Comparison of ENCODE assay signal across 14 cellular contexts in the genomic region with DNA sequence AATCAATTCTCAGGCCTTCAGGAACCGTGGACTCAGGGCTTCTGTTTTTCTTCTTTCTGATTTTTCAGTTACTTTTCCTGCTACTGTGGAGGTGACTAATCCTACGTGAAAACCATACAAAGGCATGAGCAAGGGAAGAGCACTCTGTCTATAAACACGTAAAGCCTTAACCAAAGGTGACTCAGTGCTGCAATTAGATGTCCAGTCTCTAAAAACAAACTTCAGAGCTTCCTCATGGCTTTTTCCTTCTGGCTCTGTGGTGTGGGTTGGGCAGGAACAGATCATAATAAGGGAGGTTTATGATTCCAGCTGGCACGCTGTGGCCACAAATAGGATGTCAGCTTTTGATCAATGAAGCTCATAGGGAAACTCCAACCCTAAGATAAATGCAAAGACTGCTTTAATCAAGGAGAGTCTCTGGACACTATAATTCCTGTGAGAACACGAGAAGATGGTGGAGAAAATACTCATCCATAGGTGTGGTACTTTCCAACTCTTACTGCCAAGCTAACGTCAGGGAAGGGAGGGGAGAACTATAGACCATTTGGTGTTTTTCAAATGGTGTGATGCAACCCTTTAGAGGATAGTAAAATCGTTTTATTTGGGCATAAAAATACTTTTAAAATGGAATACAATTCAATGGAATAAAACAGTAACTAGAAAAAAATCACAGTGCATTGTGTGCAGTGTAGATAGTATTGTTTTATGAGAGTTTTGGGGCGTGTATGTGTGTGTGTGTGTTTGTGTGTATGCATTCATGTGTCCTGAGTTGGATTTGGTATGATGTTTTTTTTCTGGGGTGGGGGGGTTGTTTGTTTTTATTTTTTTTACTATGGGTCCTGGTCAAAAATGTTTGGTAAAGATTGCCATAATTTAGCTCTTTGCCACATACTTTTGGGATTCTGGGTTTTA. TPM values are rescaled to one million over a fixed set of nuclear protein-coding genes. Genes with fewer than 3 reads are reported as not detected.
A peak's percentile ranks its signal among the peaks of the same experiment; 100 is the strongest.
DNase-seq lines count a peak whose midpoint lies in the region; ATAC-seq, FAIRE-seq and TF ChIP-seq lines count a peak whose summit lies in the region.
"Had no signal": no experiment of that assay in that cellular context is flagged by ENCODE, and none has a peak within 500 bp of the region (broad histone marks: within the 10 kb centered on the region; RNA-seq: fewer than 3 reads in every experiment).

A gene (plus strand): TSS at position 403 of the 912 bp plus-strand sequence. CDS start 49 bp downstream, at position 452.

- no peak within 1 kb of the TSS for H3K27ac Mint-ChIP-seq in glutamatergic neuron (ENCODE audit: unreplicated experiment)

- H3K79me2 ChIP-seq in mammary epithelial cell (ENCODE audit: insufficient read depth, low read length): no peaks in the 10 kb centered on the region

- POLR2A ChIA-PET in AG04449 (lab: Yijun Ruan, JAX): interaction anchor here (0.6 kb wide), 1 partner anchor 385 kb away, joined by 6 read pairs; no protein-coding TSS in a partner anchor

- no peaks in the 10 kb centered on the region for H3K36me3 ChIP-seq in mammary epithelial cell (ENCODE audit: insufficient read depth, low read length)
- H3K36me3 ChIP-seq in mucosa of rectum (ENCODE audit: control insufficient read depth in 2 of 2, insufficient read depth in 2 of 2, low read length in 2 of 2): peaks cover 0 to 3% of the 10 kb centered on the region in 2 donors

- no peak within 1 kb of the TSS for H3K4me2 ChIP-seq in mammary epithelial cell (ENCODE audit: insufficient read depth, low read depth, low read length)

- no peak for FAIRE-seq in HTR-8/SVneo (lab: Jason Lieb, UNC)
- FAIRE-seq: GM12892, kidney had no signal

- peaks cover 2% of the 10 kb centered on the region for H3K27me3 Mint-ChIP-seq in glutamatergic neuron (ENCODE audit: unreplicated experiment)

- H3K9ac ChIP-seq in mammary epithelial cell (ENCODE audit: insufficient read depth, low read length) (no peak within 1 kb of the TSS), mucosa of rectum (ENCODE audit: low read depth in 1 of 2, low read length in 2 of 2) (peak within 1 kb of the TSS; percentile 65 to 73)

- in situ Hi-C loops in mammary epithelial cell (cut with MboI; ENCODE audit: low sequenced_read_pairs in 2 of 2): no loop called here

- intact Hi-C loops in mammary epithelial cell (cut with micrococcal nuclease): no loop called here

- no peak within 1 kb of the TSS for H3K4me3 ChIP-seq in AG04449 (ENCODE audit: low read depth, low read length)
- H3K4me3 ChIP-seq in mammary epithelial cell (replicated peaks in 1 of 3; ENCODE audit: insufficient read depth in 1 of 3, low read depth in 2 of 3, low read length in 3 of 3): no peak within 1 kb of the TSS
- peak within 1 kb of the TSS; percentile 63 to 64 for H3K4me3 ChIP-seq in mucosa of rectum (ENCODE audit: low read length in 2 of 2)

- H3K4me1 ChIP-seq in mammary epithelial cell (ENCODE audit: insufficient read depth, low read length) (no peaks in the 10 kb centered on the region), mucosa of rectum (ENCODE audit: control insufficient read depth in 2 of 2, insufficient read depth in 2 of 2, low read length in 2 of 2) (peaks cover 0 to 32% of the 10 kb centered on the region in 2 donors)

- WGBS in mammary epithelial cell (ENCODE audit: low coverage, missing lambda C conversion rate): 42% methylated on average over 6 of the region's 8 CpGs

- H4K20me1 ChIP-seq in mammary epithelial cell (ENCODE audit: insufficient read depth, low read length): no peaks in the 10 kb centered on the region

- no peaks in the 10 kb centered on the region for H3K4me1 Mint-ChIP-seq in glutamatergic neuron (ENCODE audit: low read depth, unreplicated experiment)
- H3K4me1 Mint-ChIP-seq: neural crest cell had no signal

- H3K9me3 ChIP-seq in mammary epithelial cell (replicated peaks; ENCODE audit: insufficient read depth, low read length) (no peaks in the 10 kb centered on the region), mucosa of rectum (ENCODE audit: control insufficient read depth in 2 of 2, low read length in 2 of 2) (peaks cover 0 to 3% of the 10 kb centered on the region in 2 donors)

- H3K27me3 ChIP-seq in mammary epithelial cell (ENCODE audit: insufficient read depth, low read length) (peaks cover 1% of the 10 kb centered on the region), mucosa of rectum (ENCODE audit: control insufficient read depth in 2 of 2, insufficient read depth in 2 of 2, low read length in 2 of 2) (no peaks in the 10 kb centered on the region)

- no peak within 1 kb of the TSS for H2AFZ ChIP-seq in mammary epithelial cell (ENCODE audit: low read depth, low read length)

- H3K36me3 Mint-ChIP-seq in glutamatergic neuron (ENCODE audit: unreplicated experiment): peaks cover under 1% of the 10 kb centered on the region

- TF ChIP-seq CTCF in AG04449 (IDR thresholded peaks at IDR 0.05; ENCODE audit: insufficient read depth, low read length, missing control alignments): no peak
- TF ChIP-seq CTCF in mammary epithelial cell (conservative IDR thresholded peaks at IDR 0.05 in 1 of 2, IDR thresholded peaks at IDR 0.05 in 1 of 2; ENCODE audit: extremely low read depth in 1 of 2, insufficient read depth in 1 of 2, low read depth in 1 of 2, low read length in 2 of 2): no peak
- no peak for TF ChIP-seq CTCF in glutamatergic neuron (IDR thresholded peaks at IDR 0.05; ENCODE audit: partially characterized antibody, unreplicated experiment)

- no peak within 1 kb of the TSS for H3K4me3 Mint-ChIP-seq in glutamatergic neuron (ENCODE audit: unreplicated experiment)
- H3K4me3 Mint-ChIP-seq: neural crest cell had no signal

- DNase-seq in AG04449 (ENCODE audit: low read depth, low spot score): peak; percentile 55
- DNase-seq in HTR-8/SVneo (ENCODE audit: insufficient read length, low spot score): peak; percentile 1
- DNase-seq in mammary epithelial cell: peak; percentile 80
- DNase-seq in glutamatergic neuron: no peak
- no peak for DNase-seq in NCI-H1417 treated with DMSO at 0.1 percent for 48 hours (lab: John Stamatoyannopoulos, UW)
- DNase-seq in activated CD4-positive, alpha-beta T cell treated with anti-CD3 and anti-CD28 coated beads for 4 hours: no peak
- DNase-seq: ACHN; activated naive CD4-positive, alpha-beta T cell treated with anti-CD3 and anti-CD28 coated beads, Interleukin-2, amount 50 U/mL, for 16 hours; kidney; NCI-H345 had no signal

- dilution Hi-C loops in mammary epithelial cell (cut with HindIII; ENCODE audit: low sequenced_read_pairs): no loop called here

- H3K9me3 Mint-ChIP-seq in glutamatergic neuron (ENCODE audit: unreplicated experiment): no peaks in the 10 kb centered on the region

- BruUV-seq in mammary epithelial cell (replicated peaks; lab: Mats Ljungman, UMichigan): no TSS peak

- H3K27ac ChIP-seq in mammary epithelial cell (ENCODE audit: insufficient read depth, low read depth, low read length) (no peak within 1 kb of the TSS), mucosa of rectum (ENCODE audit: low read depth in 2 of 2, low read length in 2 of 2) (peak within 1 kb of the TSS; percentile 93 to 97)

- no peak for TF ChIP-seq POLR2A in GM18505 (IDR thresholded peaks at IDR 0.05; ENCODE audit: borderline replicate concordance, extremely low read depth, insufficient read depth, insufficient read length)

- CTCF ChIA-PET in AG04449 (lab: Yijun Ruan, JAX): interaction anchor here (1.0 kb wide), 1 partner anchor 396 kb away, joined by 3 read pairs; no protein-coding TSS in a partner anchor
- CTCF ChIA-PET in mammary epithelial cell (lab: Charles Lee; ENCODE audit: low non-redundant PET): no interaction called here

- no peak for ATAC-seq in GM18505 (IDR thresholded peaks at IDR 0.05; ENCODE audit: unreplicated experiment)

RNA-seq across cellular contexts. Expression of the gene that starts here (rescaled TPM):
- total RNA-seq in mammary epithelial cell (not detected), glutamatergic neuron (ENCODE audit: unreplicated experiment) (not detected)
- 0.05 TPM for polyA plus RNA-seq in mammary epithelial cell
- polyA minus RNA-seq in mammary epithelial cell: not detected

Comparison
In these comparisons a context has a peak if more than half of its experiments do, and no peak if none do; other contexts are left out.
1. Peak in DNase-seq in mammary epithelial cell; RNA of the gene not detected or under 1 TPM.
2. DNase-seq: peak in AG04449 (single experiment) and HTR-8/SVneo (single experiment); none in glutamatergic neuron (single experiment), NCI-H1417 treated with DMSO at 0.1 percent for 48 hours (single experiment) and activated CD4-positive, alpha-beta T cell treated with anti-CD3 and anti-CD28 coated beads for 4 hours (0 of 2).
3. H3K4me3 ChIP-seq: peak in mucosa of rectum (2 of 2); none in AG04449 (single experiment) and mammary epithelial cell (0 of 3).